ENCODE assay signal across 10 cellular contexts in genomic region chr4:53640576-53641459, GRCh38. TPM values are rescaled to one million over a fixed set of nuclear protein-coding genes. Genes with fewer than 3 reads are reported as not detected.
DNase-seq lines count a peak whose midpoint lies in the region; ATAC-seq and TF ChIP-seq lines count a peak whose summit lies in the region.
"Had no signal": no experiment of that assay in that cellular context is flagged by ENCODE, and none has a peak within 500 bp of the region (broad histone marks: within the 10 kb centered on the region; RNA-seq: fewer than 3 reads in every experiment).

No MANE protein-coding gene starts in this region.

- no peak for TF ChIP-seq EP300 in upper lobe of left lung (IDR thresholded peaks at IDR 0.05)

- H3K4me1 ChIP-seq in upper lobe of left lung, result peaks cover 10 to 29% (median 22%) of the 10 kb centered on the region in 4 donors
- H3K4me1 ChIP-seq in esophagus squamous epithelium, result peaks cover 0 to 33% (median 8%) of the 10 kb centered on the region in 3 donors

- H3K4me3 ChIP-seq in upper lobe of left lung, result no peak overlapping the region
- no peak overlapping the region for H3K4me3 ChIP-seq in esophagus squamous epithelium

- DNase-seq in Right ventricle myocardium superior, result no peak
- no peak for DNase-seq in cardiac septum (ENCODE audit: low spot score)
- peak; percentile 33 for DNase-seq in NCI-H446 treated with DMSO at 0.1 percent for 48 hours (lab: John Stamatoyannopoulos, UW)
- DNase-seq in upper lobe of left lung, result peak; percentile 5 to 39
- DNase-seq in esophagus squamous epithelium (lab: John Stamatoyannopoulos, UW), result no peak
- no peak for DNase-seq in midbrain (lab: John Stamatoyannopoulos, UW)
- no peak for DNase-seq in activated CD4-positive, alpha-beta T cell treated with anti-CD3 and anti-CD28 coated beads, Interleukin-2, amount 10 ng/mL, durations not matched to agents 7 days and 5 days
- DNase-seq: brain microvascular endothelial cell; stimulated activated CD4-positive, alpha-beta T cell treated with anti-CD3 and anti-CD28 coated beads, Interleukin-2, amount 100 ng/mL, for 24 hours had no signal

- POLR2A ChIA-PET in activated CD4-positive, alpha-beta T cell treated with anti-CD3 and anti-CD28 coated beads, Interleukin-2, amount 10 ng/mL, durations not matched to agents 7 days and 5 days (lab: Charles Lee), result no interaction called here

- H3K36me3 Mint-ChIP-seq in activated CD4-positive, alpha-beta T cell treated with anti-CD3 and anti-CD28 coated beads, Interleukin-2, amount 10 ng/mL, durations not matched to agents 7 days and 5 days (ENCODE audit: low read depth), result no peaks in the 10 kb centered on the region

- intact Hi-C loops in Right ventricle myocardium superior (cut with DNase I) (no loop called here), cardiac septum (cut with DNase I) (loop anchor here (10.0 kb wide), 1 partner anchor 86 kb away; no protein-coding TSS in a partner anchor), esophagus squamous epithelium (cut with DNase I) (no loop called here)

- H3K9me3 ChIP-seq in upper lobe of left lung (no peaks in the 10 kb centered on the region), esophagus squamous epithelium (no peaks in the 10 kb centered on the region)

- no peak overlapping the region for H3K27ac Mint-ChIP-seq in activated CD4-positive, alpha-beta T cell treated with anti-CD3 and anti-CD28 coated beads, Interleukin-2, amount 10 ng/mL, durations not matched to agents 7 days and 5 days

- 33 to 52% methylated on average over 10 of the region's 10 CpGs for WGBS in upper lobe of left lung, 2 donors
- WGBS in esophagus squamous epithelium, 2 donors, result 70 to 79% methylated on average over 9 to 10 of the region's 10 CpGs

- H3K27ac ChIP-seq in upper lobe of left lung (no peak overlapping the region), esophagus squamous epithelium (no peak overlapping the region)
- H3K27ac ChIP-seq: brain microvascular endothelial cell had no signal

- H3K27me3 ChIP-seq in upper lobe of left lung, result no peaks in the 10 kb centered on the region
- no peaks in the 10 kb centered on the region for H3K27me3 ChIP-seq in esophagus squamous epithelium
- H3K27me3 ChIP-seq: brain microvascular endothelial cell had no signal

- H3K9me3 Mint-ChIP-seq in activated CD4-positive, alpha-beta T cell treated with anti-CD3 and anti-CD28 coated beads, Interleukin-2, amount 10 ng/mL, durations not matched to agents 7 days and 5 days, result no peaks in the 10 kb centered on the region

- H3K4me1 Mint-ChIP-seq in activated CD4-positive, alpha-beta T cell treated with anti-CD3 and anti-CD28 coated beads, Interleukin-2, amount 10 ng/mL, durations not matched to agents 7 days and 5 days, result no peaks in the 10 kb centered on the region

- no peak for TF ChIP-seq CTCF in upper lobe of left lung (IDR thresholded peaks at IDR 0.05)
- no peak for TF ChIP-seq CTCF in esophagus squamous epithelium (IDR thresholded peaks at IDR 0.05)

- ATAC-seq in Right ventricle myocardium superior (ENCODE audit: poor library complexity), result peak; percentile 25
- ATAC-seq in HG02885 (IDR thresholded peaks at IDR 0.05; ENCODE audit: poor library complexity, unreplicated experiment), result peak; percentile 62
- peak; percentile 35 to 82 for ATAC-seq in upper lobe of left lung (ENCODE audit: low FRiP score in 2 of 2)

- peaks cover 2% of the 10 kb centered on the region for H3K27me3 Mint-ChIP-seq in activated CD4-positive, alpha-beta T cell treated with anti-CD3 and anti-CD28 coated beads, Interleukin-2, amount 10 ng/mL, durations not matched to agents 7 days and 5 days

- CTCF ChIA-PET in activated CD4-positive, alpha-beta T cell treated with anti-CD3 and anti-CD28 coated beads, Interleukin-2, amount 10 ng/mL, durations not matched to agents 7 days and 5 days (lab: Charles Lee), result no interaction called here

- no peak overlapping the region for H3K4me3 Mint-ChIP-seq in activated CD4-positive, alpha-beta T cell treated with anti-CD3 and anti-CD28 coated beads, Interleukin-2, amount 10 ng/mL, durations not matched to agents 7 days and 5 days

- H3K36me3 ChIP-seq in upper lobe of left lung (no peaks in the 10 kb centered on the region), esophagus squamous epithelium (no peaks in the 10 kb centered on the region)
- H3K36me3 ChIP-seq: brain microvascular endothelial cell had no signal

- TF ChIP-seq POLR2A in upper lobe of left lung (IDR thresholded peaks at IDR 0.05) (no peak), esophagus squamous epithelium (IDR thresholded peaks at IDR 0.05) (no peak)

RNA-seq across cellular contexts. Expression of gene LNX1, which starts 49.5 kb away (rescaled TPM):
- 10.3 TPM for total RNA-seq in Right ventricle myocardium superior
- 1.8 TPM for total RNA-seq in cardiac septum
- total RNA-seq in upper lobe of left lung, result 1 to 10 TPM; 2.7 to 7.3 (median 4.3) TPM
- total RNA-seq in esophagus squamous epithelium, result 10 to 100 TPM; 14.5 to 41.0 (median 22.9) TPM
- total RNA-seq in activated CD4-positive, alpha-beta T cell treated with anti-CD3 and anti-CD28 coated beads, Interleukin-2, amount 10 ng/mL, durations not matched to agents 7 days and 5 days, result not detected

Comparison
In these comparisons a context has a peak if more than half of its experiments do, and no peak if none do; other contexts are left out.
1. DNase-seq: peak in NCI-H446 treated with DMSO at 0.1 percent for 48 hours (single experiment) and upper lobe of left lung (2 of 2); none in Right ventricle myocardium superior (single experiment), cardiac septum (single experiment), esophagus squamous epithelium (single experiment), midbrain (single experiment) and activated CD4-positive, alpha-beta T cell treated with anti-CD3 and anti-CD28 coated beads, Interleukin-2, amount 10 ng/mL, durations not matched to agents 7 days and 5 days (single experiment).
2. Peak in every context shown above with its lines, with median percentiles within 50 percentile points of each other: ATAC-seq.